Comparison of ENCODE assay signal across 14 cellular contexts in genomic region chr4:109091754-109092409, GRCh38.
DNase-seq lines count a peak whose midpoint lies in the region; ATAC-seq, FAIRE-seq and TF ChIP-seq lines count a peak whose summit lies in the region.
"Had no signal": no experiment of that assay in that cellular context is flagged by ENCODE, and none has a peak within 500 bp of the region (broad histone marks: within the 10 kb centered on the region; RNA-seq: fewer than 3 reads in every experiment).

No MANE protein-coding gene starts in this region.

- no peaks in the 10 kb centered on the region for H4K20me1 ChIP-seq in K562 (replicated peaks; ENCODE audit: control insufficient read depth, insufficient read depth, low read length)
- H4K20me1 ChIP-seq: BLaER1 treated with 17β-estradiol and CSF1 and Interleukin-3, amounts not matched to agents 10 nM and 100 nM had no signal

- TF ChIP-seq RAD21 in K562 (CRISPR knock-in tag; conservative IDR thresholded peaks at IDR 0.05 in 1 of 2, IDR thresholded peaks at IDR 0.05 in 1 of 2), result no peak

- H3K9me1 ChIP-seq in K562 (ENCODE audit: control insufficient read depth, insufficient read depth, low read length), result no peaks in the 10 kb centered on the region

- H3K27me3 ChIP-seq in heart left ventricle (no peaks in the 10 kb centered on the region), K562 (ENCODE audit: control insufficient read depth in 2 of 2, insufficient read depth in 2 of 2, low read length in 2 of 2) (no peaks in the 10 kb centered on the region)
- H3K27me3 ChIP-seq: BLaER1 treated with 17β-estradiol and CSF1 and Interleukin-3, amounts not matched to agents 10 nM and 100 nM had no signal

- H3K4me3 ChIP-seq in heart left ventricle, result no peak overlapping the region
- no peak overlapping the region for H3K4me3 ChIP-seq in K562
- H3K4me3 ChIP-seq: BLaER1 treated with 17β-estradiol and CSF1 and Interleukin-3, amounts not matched to agents 10 nM and 100 nM had no signal

- H3K4me3 Mint-ChIP-seq in nephron progenitor cell, result no peak overlapping the region
- H3K4me3 Mint-ChIP-seq: CD4-positive, CD25-positive, alpha-beta regulatory T cell had no signal

- peaks cover 21% of the 10 kb centered on the region for H3K4me1 Mint-ChIP-seq in nephron progenitor cell
- H3K4me1 Mint-ChIP-seq: CD4-positive, CD25-positive, alpha-beta regulatory T cell had no signal

- no peak overlapping the region for H3K9ac ChIP-seq in K562 (ENCODE audit: insufficient read depth in 1 of 2, low read depth in 2 of 2, low read length in 2 of 2)
- H3K9ac ChIP-seq: BLaER1 treated with 17β-estradiol and CSF1 and Interleukin-3, amounts not matched to agents 10 nM and 100 nM had no signal

- POLR2A ChIA-PET in K562 (lab: Yijun Ruan, JAX), result interaction anchor here (0.9 kb wide), 1 partner anchor 13 kb away, joined by 5 read pairs; no protein-coding TSS in a partner anchor

- intact Hi-C loops in Right ventricle myocardium inferior (cut with DNase I) (no loop called here), heart left ventricle (cut with DNase I) (loop anchor here in 1 of 10 donors (10.0 kb wide), 1 partner anchor 283 kb away; no protein-coding TSS in a partner anchor), K562 (cut with micrococcal nuclease) (no loop called here)

- TF ChIP-seq POLR2A in heart left ventricle (IDR thresholded peaks at IDR 0.05) (no peak), K562 (conservative IDR thresholded peaks at IDR 0.05) (no peak)

- TF ChIP-seq EP300 in K562 (IDR thresholded peaks at IDR 0.05; ENCODE audit: low read length), result no peak

- TF ChIP-seq CTCF in heart left ventricle (IDR thresholded peaks at IDR 0.05), result no peak
- TF ChIP-seq CTCF in K562 (IDR thresholded peaks at IDR 0.05 in 2 of 3, conservative IDR thresholded peaks at IDR 0.05 in 1 of 3; ENCODE audit: insufficient read depth in 2 of 3, low read depth in 1 of 3, low read length in 3 of 3), result no peak
- TF ChIP-seq CTCF in nephron progenitor cell (IDR thresholded peaks at IDR 0.05), result no peak

- no peaks in the 10 kb centered on the region for H3K36me3 ChIP-seq in heart left ventricle
- no peaks in the 10 kb centered on the region for H3K36me3 ChIP-seq in K562 (ENCODE audit: control insufficient read depth, insufficient read depth, low read length)
- H3K36me3 ChIP-seq: BLaER1 treated with 17β-estradiol and CSF1 and Interleukin-3, amounts not matched to agents 10 nM and 100 nM had no signal

- no peak overlapping the region for H3K27ac ChIP-seq in heart left ventricle
- no peak overlapping the region for H3K27ac ChIP-seq in K562 (ENCODE audit: extremely low read depth, low read depth, low read length)
- H3K27ac ChIP-seq: BLaER1 treated with 17β-estradiol and CSF1 and Interleukin-3, amounts not matched to agents 10 nM and 100 nM had no signal

- peak; percentile 6 for FAIRE-seq in K562 (lab: Jason Lieb, UNC)
- FAIRE-seq: H54 had no signal

- H3K27me3 Mint-ChIP-seq in nephron progenitor cell (ENCODE audit: low read depth, poor library complexity), result peaks cover 3% of the 10 kb centered on the region

- CTCF ChIA-PET in K562 (lab: Yijun Ruan, JAX; ENCODE audit: low intra/inter-chr PET ratio), result interaction anchor here (0.6 kb wide), 1 partner anchor 981 kb away, joined by 3 read pairs; no protein-coding TSS in a partner anchor

- peak overlapping the region; percentile 0 for H3K27ac Mint-ChIP-seq in nephron progenitor cell
- H3K27ac Mint-ChIP-seq: CD4-positive, CD25-positive, alpha-beta regulatory T cell had no signal

- ATAC-seq in Right ventricle myocardium inferior (peak; percentile 63), heart left ventricle (no peak), K562 (peak; percentile 42)
- ATAC-seq: HCT116 had no signal

- H3K79me2 ChIP-seq in K562 (ENCODE audit: control insufficient read depth, insufficient read depth, low read length), result no peaks in the 10 kb centered on the region

- WGBS in heart left ventricle, 4 donors, result 67 to 75% (median 71%) methylated on average over 9 of the region's 9 CpGs
- WGBS in K562 (ENCODE audit: insufficient coverage, low coverage, missing lambda C conversion rate), result 42% methylated on average over 9 of the region's 9 CpGs

- no peaks in the 10 kb centered on the region for H3K9me3 Mint-ChIP-seq in nephron progenitor cell
- H3K9me3 Mint-ChIP-seq: CD4-positive, CD25-positive, alpha-beta regulatory T cell had no signal

- H3K4me1 ChIP-seq in heart left ventricle (no peaks in the 10 kb centered on the region), K562 (replicated peaks in 1 of 2; ENCODE audit: control insufficient read depth in 2 of 2, insufficient read depth in 2 of 2, low read length in 2 of 2) (no peaks in the 10 kb centered on the region)

- H2AFZ ChIP-seq in K562 (ENCODE audit: low read depth, low read length), result peak overlapping the region; percentile 64

- no peak overlapping the region for H3K4me2 ChIP-seq in K562 (ENCODE audit: insufficient read depth, low read length)

- no peaks in the 10 kb centered on the region for H3K9me3 ChIP-seq in heart left ventricle
- no peaks in the 10 kb centered on the region for H3K9me3 ChIP-seq in K562 (replicated peaks; ENCODE audit: control insufficient read depth, insufficient read depth, low read depth, low read length)
- H3K9me3 ChIP-seq: BLaER1 treated with 17β-estradiol and CSF1 and Interleukin-3, amounts not matched to agents 10 nM and 100 nM had no signal

- in situ Hi-C loops in K562 (cut with MboI), result no loop called here

- no TSS peak for BruUV-seq in K562 (replicated peaks; lab: Mats Ljungman, UMichigan)

- no peak for DNase-seq in Right ventricle myocardium inferior (ENCODE audit: missing footprints)
- no peak for DNase-seq in heart left ventricle
- peak in 1 of 4 experiments; percentile 5 for DNase-seq in K562 (ENCODE audit: extremely low read depth in 1 of 4, low spot score in 3 of 4)
- no peak for DNase-seq in nephron progenitor cell
- DNase-seq in retina, result peak; percentile 17
- DNase-seq in hippocampal formation (lab: John Stamatoyannopoulos, UW), result no peak
- DNase-seq in activated CD4-positive, CD25-positive, alpha-beta regulatory T cell treated with anti-CD3 and anti-CD28 coated beads, Interleukin-2, amount 50 U/mL, for 72 hours, result no peak
- no peak for DNase-seq in globus pallidus (ENCODE audit: low spot score)
- DNase-seq: 8988T; CD4-positive, CD25-positive, alpha-beta regulatory T cell; DMS53 had no signal

- no peaks in the 10 kb centered on the region for H3K36me3 Mint-ChIP-seq in nephron progenitor cell (ENCODE audit: low read depth)
- H3K36me3 Mint-ChIP-seq: CD4-positive, CD25-positive, alpha-beta regulatory T cell had no signal

TF ChIP-seq in K562, 482 proteins besides CTCF, POLR2A, EP300 and RAD21 (continues in another document):
- TF ChIP-seq CBFB (CRISPR knock-in tag; IDR thresholded peaks at IDR 0.05), result no peak
- no peak for TF ChIP-seq NFATC3 (IDR thresholded peaks at IDR 0.05)
- no peak for TF ChIP-seq ZFP91 (CRISPR knock-in tag; IDR thresholded peaks at IDR 0.05)
- no peak for TF ChIP-seq ZNF444 (CRISPR knock-in tag; IDR thresholded peaks at IDR 0.05)
- TF ChIP-seq PATZ1 (CRISPR knock-in tag; IDR thresholded peaks at IDR 0.05; ENCODE audit: borderline replicate concordance), result no peak
- no peak for TF ChIP-seq TAF1 (IDR thresholded peaks at IDR 0.05; ENCODE audit: control insufficient read depth, extremely low read depth, insufficient read depth, low read length, severe bottlenecking)
- no peak for TF ChIP-seq ZNF263 (CRISPR knock-in tag; IDR thresholded peaks at IDR 0.05; ENCODE audit: borderline replicate concordance)
- TF ChIP-seq POLR2B (IDR thresholded peaks at IDR 0.05; ENCODE audit: low read depth, partially characterized antibody), result no peak
- TF ChIP-seq ZBTB2 (IDR thresholded peaks at IDR 0.05), result no peak
- no peak for TF ChIP-seq ZNF354B (CRISPR knock-in tag; IDR thresholded peaks at IDR 0.05)
- TF ChIP-seq NR3C1 (CRISPR knock-in tag; IDR thresholded peaks at IDR 0.05), result no peak

Comparison
In these comparisons a context has a peak if more than half of its experiments do, and no peak if none do; other contexts are left out.
1. ATAC-seq: peak in Right ventricle myocardium inferior (single experiment) and K562 (single experiment); none in heart left ventricle (0 of 4).